In the genomic region with DNA sequence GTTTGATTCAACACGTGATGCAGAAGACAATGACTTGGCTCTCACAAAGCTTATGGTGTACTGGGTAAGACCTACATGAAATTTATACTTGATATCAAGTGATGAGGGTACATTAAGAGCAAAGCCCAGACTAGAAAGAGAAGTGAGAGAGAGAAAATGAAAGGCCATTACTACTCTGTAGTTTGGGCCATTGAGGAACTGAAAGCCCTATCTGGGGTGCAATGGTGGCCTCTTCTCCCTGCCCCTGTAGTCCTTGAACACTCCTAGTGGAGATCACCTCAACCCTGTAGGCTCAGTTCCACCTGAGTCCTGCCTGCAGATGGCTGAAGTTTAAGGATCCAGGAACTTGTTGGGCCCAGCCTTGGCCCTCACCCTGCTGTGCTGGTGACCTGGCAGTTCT, we compare ENCODE assay signal across 19 cellular contexts.
DNase-seq lines count a peak whose midpoint lies in the region; ATAC-seq and TF ChIP-seq lines count a peak whose summit lies in the region.
"Had no signal": no experiment of that assay in that cellular context is flagged by ENCODE, and none has a peak within 500 bp of the region (broad histone marks: within the 10 kb centered on the region; RNA-seq: fewer than 3 reads in every experiment).

No MANE protein-coding gene starts in this region.

- H3K4ac ChIP-seq in neuronal stem cell (ENCODE audit: low read length): no peak overlapping the region

- no peak overlapping the region for H2BK5ac ChIP-seq in neuronal stem cell (ENCODE audit: low read length)

- no peaks in the 10 kb centered on the region for H3K36me3 ChIP-seq in neuronal stem cell (replicated peaks in 1 of 2; ENCODE audit: control insufficient read depth in 2 of 2, insufficient read depth in 2 of 2, low read length in 2 of 2)
- H3K36me3 ChIP-seq: esophagus muscularis mucosa, spleen had no signal

- H3K4me1 ChIP-seq in neuronal stem cell (ENCODE audit: control insufficient read depth in 2 of 2, insufficient read depth in 1 of 2, low read depth in 1 of 2, low read length in 2 of 2): no peaks in the 10 kb centered on the region
- H3K4me1 ChIP-seq: esophagus muscularis mucosa, parathyroid adenoma, spleen had no signal

- H3K9me3 ChIP-seq in neuronal stem cell (replicated peaks in 1 of 2; ENCODE audit: control insufficient read depth in 2 of 2, insufficient read depth in 1 of 2, low read depth in 1 of 2, low read length in 2 of 2): no peaks in the 10 kb centered on the region
- H3K9me3 ChIP-seq: esophagus muscularis mucosa, spleen had no signal

- H3K4me3 ChIP-seq in GM12865 (ENCODE audit: low read depth, low read length): no peak overlapping the region
- no peak overlapping the region for H3K4me3 ChIP-seq in neuronal stem cell (ENCODE audit: low read length in 2 of 2)
- H3K4me3 ChIP-seq: esophagus muscularis mucosa, spleen had no signal

- no peak overlapping the region for H2AFZ ChIP-seq in neuronal stem cell (ENCODE audit: low read length)
- H2AFZ ChIP-seq: parathyroid adenoma had no signal

- H4K8ac ChIP-seq in neuronal stem cell (ENCODE audit: low read depth, low read length): no peak overlapping the region

- H3K27me3 ChIP-seq in neuronal stem cell (ENCODE audit: control insufficient read depth in 3 of 3, insufficient read depth in 3 of 3, low read depth in 1 of 3, low read length in 3 of 3): no peaks in the 10 kb centered on the region
- H3K27me3 ChIP-seq: esophagus muscularis mucosa, spleen had no signal

- no peak overlapping the region for H3K23ac ChIP-seq in neuronal stem cell (ENCODE audit: low read depth, low read length, poor library complexity)

- H3K14ac ChIP-seq in neuronal stem cell (ENCODE audit: low read length): no peak overlapping the region

- H3K9ac ChIP-seq in neuronal stem cell (ENCODE audit: low read depth, low read length, poor library complexity): no peak overlapping the region
- H3K9ac ChIP-seq: parathyroid adenoma had no signal

- H2AK5ac ChIP-seq in neuronal stem cell (ENCODE audit: low read depth, low read length): no peak overlapping the region

- H3K79me1 ChIP-seq in neuronal stem cell (ENCODE audit: low read depth, low read length): no peaks in the 10 kb centered on the region

- H2BK12ac ChIP-seq in neuronal stem cell (ENCODE audit: low read length): no peak overlapping the region

- H3K18ac ChIP-seq in neuronal stem cell (ENCODE audit: low read length): no peak overlapping the region

- no peak overlapping the region for H3K4me2 ChIP-seq in neuronal stem cell (ENCODE audit: insufficient read depth, low read length, poor library complexity, severe bottlenecking)

- no peak overlapping the region for H3K27ac ChIP-seq in neuronal stem cell (replicated peaks; ENCODE audit: low read length)
- H3K27ac ChIP-seq: esophagus muscularis mucosa, parathyroid adenoma, spleen had no signal

- peak; percentile 61 for ATAC-seq in GM19397 (IDR thresholded peaks at IDR 0.05; ENCODE audit: unreplicated experiment)
- peak; percentile 81 for ATAC-seq in HG02623 (IDR thresholded peaks at IDR 0.05; ENCODE audit: unreplicated experiment)
- ATAC-seq in HG03442 (IDR thresholded peaks at IDR 0.05; ENCODE audit: unreplicated experiment): peak; percentile 71
- no peak for ATAC-seq in GM21825 (IDR thresholded peaks at IDR 0.05; ENCODE audit: unreplicated experiment)
- ATAC-seq: activated CD8-positive, alpha-beta memory T cell treated with anti-CD3 and anti-CD28 coated beads, Interleukin-2, amount 10 ng/mL, durations not matched to agents 7 days and 5 days; left cardiac atrium; Panc1; WTC11 had no signal

- no peak overlapping the region for H2BK15ac ChIP-seq in neuronal stem cell (ENCODE audit: low read length)

- no peak for TF ChIP-seq CTCF in GM12865 (IDR thresholded peaks at IDR 0.05; ENCODE audit: insufficient read depth, low read depth, low read length, missing control alignments)

- peak; percentile 50 for DNase-seq in GM12865 (ENCODE audit: low read depth)
- no peak for DNase-seq in NK-92 treated with Interleukin-12 subunit alpha and Interleukin-12 subunit beta, amount 100 ng/mL, for 24 hours (lab: John Stamatoyannopoulos, UW)
- no peak for DNase-seq in neuronal stem cell (ENCODE audit: low spot score)
- DNase-seq in NCI-H187 (lab: John Stamatoyannopoulos, UW): no peak
- DNase-seq: activated CD8-positive, alpha-beta memory T cell treated with anti-CD3 and anti-CD28 coated beads, Interleukin-2, amount 10 ng/mL, durations not matched to agents 7 days and 5 days; activated naive CD4-positive, alpha-beta T cell; COR-L47; GDM1; left cardiac atrium; NCI-H1436; spleen had no signal

- no peak overlapping the region for H4K91ac ChIP-seq in neuronal stem cell (ENCODE audit: low read depth, low read length, poor library complexity)

- no CpG with 5 or more reads among the region's 1 CpG for WGBS in neuronal stem cell (ENCODE audit: extremely low coverage in 2 of 2, insufficient read length in 2 of 2, insufficient replicate concordance in 1 of 2), 2 donors

- no peak overlapping the region for H2BK120ac ChIP-seq in neuronal stem cell (ENCODE audit: low read depth, low read length)
